Comparison of ENCODE assay signal across 9 cellular contexts in genomic region chr6:31727717-31728671, GRCh38. TPM values are rescaled to one million over a fixed set of nuclear protein-coding genes. Genes with fewer than 3 reads are reported as not detected.
A peak's percentile ranks its signal among the peaks of the same experiment; 100 is the strongest.
DNase-seq lines count a peak whose midpoint lies in the region; ATAC-seq and TF ChIP-seq lines count a peak whose summit lies in the region.
"Had no signal": no experiment of that assay in that cellular context is flagged by ENCODE, and none has a peak within 500 bp of the region (broad histone marks: within the 10 kb centered on the region; RNA-seq: fewer than 3 reads in every experiment).

No MANE protein-coding gene starts in this region.

- H3K27ac ChIP-seq in caudate nucleus (ENCODE audit: low read depth, low read length): peak overlapping the region; percentile 97

- intact Hi-C loops in natural killer cell (cut with micrococcal nuclease): no loop called here

- peak overlapping the region; percentile 93 to 97 (median 95) for H3K4me3 Mint-ChIP-seq in IgD-negative memory B cell
- H3K4me3 Mint-ChIP-seq in natural killer cell: peak overlapping the region; percentile 97

- H3K27ac Mint-ChIP-seq in IgD-negative memory B cell (peak overlapping the region; percentile 81 to 97 (median 95)), natural killer cell (peak overlapping the region; percentile 90 to 91)

- H3K27me3 Mint-ChIP-seq in IgD-negative memory B cell: no peaks in the 10 kb centered on the region
- H3K27me3 Mint-ChIP-seq in natural killer cell (ENCODE audit: low read depth in 2 of 2): no peaks in the 10 kb centered on the region

- no peak for TF ChIP-seq CTCF in AG10803 (conservative IDR thresholded peaks at IDR 0.05; ENCODE audit: low read length)
- no peak for TF ChIP-seq CTCF in natural killer cell (IDR thresholded peaks at IDR 0.05)

- H3K4me3 ChIP-seq in AG10803 (ENCODE audit: low read length): peak overlapping the region; percentile 92

- H3K9me3 Mint-ChIP-seq in IgD-negative memory B cell: no peaks in the 10 kb centered on the region
- H3K9me3 Mint-ChIP-seq in natural killer cell: no peaks in the 10 kb centered on the region

- ATAC-seq in natural killer cell: peak in 1 of 3 donors; percentile 18
- ATAC-seq in HG02623 (IDR thresholded peaks at IDR 0.05; ENCODE audit: unreplicated experiment): no peak

- H3K4me1 Mint-ChIP-seq in IgD-negative memory B cell (peaks cover 25 to 39% (median 36%) of the 10 kb centered on the region in 3 donors), natural killer cell (peaks cover 56 to 70% of the 10 kb centered on the region in 2 donors)

- DNase-seq in AG10803 (ENCODE audit: low read depth) (no peak), caudate nucleus (lab: John Stamatoyannopoulos, UW) (no peak), natural killer cell (no peak), SIG-M5 treated with dmso at 0.1 percent for 504 hours (lab: John Stamatoyannopoulos, UW; ENCODE audit: unreplicated experiment) (no peak), NCI-H1105 (lab: John Stamatoyannopoulos, UW) (no peak)
- DNase-seq in activated CD4-positive, CD25-positive, alpha-beta regulatory T cell treated with anti-CD3 and anti-CD28 coated beads, Interleukin-2, amount 50 U/mL, for 72 hours: no peak
- DNase-seq: NCI-H146 had no signal

- H3K36me3 Mint-ChIP-seq in IgD-negative memory B cell (peaks cover 22% of the 10 kb centered on the region), natural killer cell (peaks cover 16% of the 10 kb centered on the region)

RNA-seq across cellular contexts. Expression of gene DDAH2, which starts 1.1 kb away (rescaled TPM):
- 119 TPM for polyA plus RNA-seq in IgD-negative memory B cell
- 10 to 100 TPM; 22.3 to 36.1 (median 24.6) TPM for total RNA-seq in natural killer cell

RNA-seq across cellular contexts. Expression of gene MPIG6B, which starts 4.8 kb away (rescaled TPM):
- polyA plus RNA-seq in IgD-negative memory B cell: 1.8 TPM
- total RNA-seq in natural killer cell: 10 to 100 TPM in 2 of 3 donors, 1 to 10 TPM in 1; 9.4 to 19.0 (median 12.8) TPM

RNA-seq across cellular contexts. Expression of gene LY6G6C, which starts 6.4 kb away (rescaled TPM):
- not detected for polyA plus RNA-seq in IgD-negative memory B cell
- not detected for total RNA-seq in natural killer cell

RNA-seq across cellular contexts. Expression of gene CLIC1, which starts 8.3 kb away (rescaled TPM):
- 861 TPM for polyA plus RNA-seq in IgD-negative memory B cell
- total RNA-seq in natural killer cell: 100 to 1,000 TPM; 348 to 363 (median 355) TPM

RNA-seq across cellular contexts. Expression of gene MSH5, which starts 11.8 kb away (rescaled TPM):
- 4.2 TPM for polyA plus RNA-seq in IgD-negative memory B cell
- total RNA-seq in natural killer cell: 10 to 100 TPM; 28.2 to 44.6 (median 43.7) TPM
